ENCODE assay signal across 1 cellular context in the genomic region with DNA sequence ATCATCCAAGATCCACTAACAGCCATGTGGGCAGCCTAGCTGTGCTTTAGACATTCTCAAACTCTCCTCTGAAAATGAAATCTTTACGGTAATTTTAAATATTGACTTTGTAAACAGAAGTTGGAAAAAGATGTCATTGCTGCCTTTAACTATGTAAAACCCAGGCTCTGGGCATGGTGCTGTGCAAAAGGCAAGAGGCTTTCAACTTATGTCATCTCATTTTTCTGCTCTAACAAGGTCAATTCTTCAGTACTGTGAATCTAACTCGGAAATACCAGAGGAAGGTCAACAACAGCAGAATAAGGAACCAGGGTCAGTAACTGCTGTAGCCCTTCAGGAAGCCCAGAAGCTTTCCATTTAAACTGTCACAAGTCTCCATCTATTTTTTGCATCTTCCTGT.
TF ChIP-seq lines count a peak whose summit lies in the region.

No MANE protein-coding gene starts in this region.

TF ChIP-seq in HepG2, 621 proteins besides CTCF, POLR2A, EP300 and RAD21 (continues in another document):
- TF ChIP-seq SOX6 (IDR thresholded peaks at IDR 0.05) (no peak), SOX6 (CRISPR knock-in tag; IDR thresholded peaks at IDR 0.05) (peak; percentile 71), HNF4A (CRISPR knock-in tag; IDR thresholded peaks at IDR 0.05) (peak; percentile 43), GATAD2A (CRISPR knock-in tag; IDR thresholded peaks at IDR 0.05) (peak; percentile 64), ZKSCAN1 (IDR thresholded peaks at IDR 0.05; ENCODE audit: low read length) (no peak), NR2F6 (IDR thresholded peaks at IDR 0.05) (no peak; the same call in 1 of the 2 replicates), NR2F6 (CRISPR knock-in tag; IDR thresholded peaks at IDR 0.05) (peak; percentile 49; the same call in 1 of the 2 replicates), SOX5 (CRISPR knock-in tag; IDR thresholded peaks at IDR 0.05; ENCODE audit: borderline replicate concordance) (peak; percentile 60), SIN3A (IDR thresholded peaks at IDR 0.05; ENCODE audit: borderline replicate concordance, low read depth, low read length) (no peak), ZBTB26 (CRISPR knock-in tag; IDR thresholded peaks at IDR 0.05; ENCODE audit: borderline replicate concordance) (no peak), TFAP4 (IDR thresholded peaks at IDR 0.05; ENCODE audit: borderline replicate concordance, low read depth) (no peak), U2AF1 (optimal IDR thresholded peaks at IDR 0.05; ENCODE audit: low read depth, low read length) (no peak), ZNF563 (CRISPR knock-in tag; IDR thresholded peaks at IDR 0.05) (no peak), RARA (CRISPR knock-in tag; IDR thresholded peaks at IDR 0.05) (0 out of 2 replicates have a peak, but pooled peaks have one; percentile 14), ZNF30 (CRISPR knock-in tag; IDR thresholded peaks at IDR 0.05) (no peak), SIX1 (CRISPR knock-in tag; IDR thresholded peaks at IDR 0.05; ENCODE audit: borderline replicate concordance) (peak; percentile 22; the same call in 1 of the 2 replicates), ZMYM4 (CRISPR knock-in tag; IDR thresholded peaks at IDR 0.05) (peak; percentile 34; the same call in 1 of the 2 replicates), MEIS2 (CRISPR knock-in tag; IDR thresholded peaks at IDR 0.05) (0 out of 2 replicates have a peak, but pooled peaks have one; percentile 60), ZSCAN25 (CRISPR knock-in tag; IDR thresholded peaks at IDR 0.05) (no peak), CREM (IDR thresholded peaks at IDR 0.05) (0 out of 2 replicates have a peak, but pooled peaks have one; percentile 22), CREM (CRISPR knock-in tag; IDR thresholded peaks at IDR 0.05) (no peak), FOXP1 (IDR thresholded peaks at IDR 0.05) (no peak), FOXP1 (CRISPR knock-in tag; IDR thresholded peaks at IDR 0.05) (peak; percentile 49), ZNF253 (CRISPR knock-in tag; IDR thresholded peaks at IDR 0.05; ENCODE audit: borderline replicate concordance) (no peak), FOSL1 (CRISPR knock-in tag; IDR thresholded peaks at IDR 0.05; ENCODE audit: borderline replicate concordance) (no peak), ZNF275 (CRISPR knock-in tag; IDR thresholded peaks at IDR 0.05; ENCODE audit: borderline replicate concordance) (no peak), RAD51 (IDR thresholded peaks at IDR 0.05; ENCODE audit: borderline replicate concordance) (no peak), ATF4 (CRISPR knock-in tag; IDR thresholded peaks at IDR 0.05) (no peak), ZNF496 (CRISPR knock-in tag; IDR thresholded peaks at IDR 0.05; ENCODE audit: insufficient replicate concordance) (no peak), ETV5 (CRISPR knock-in tag; IDR thresholded peaks at IDR 0.05; ENCODE audit: borderline replicate concordance) (peak; percentile 49; the same call in 1 of the 2 replicates), ZNF557 (CRISPR knock-in tag; IDR thresholded peaks at IDR 0.05) (0 out of 2 replicates have a peak, but pooled peaks have one; percentile 27), FOXA3 (CRISPR knock-in tag; IDR thresholded peaks at IDR 0.05) (peak; percentile 83), ZGPAT (CRISPR knock-in tag; IDR thresholded peaks at IDR 0.05) (peak; percentile 30; the same call in 1 of the 2 replicates), ZNF292 (CRISPR knock-in tag; IDR thresholded peaks at IDR 0.05; ENCODE audit: borderline replicate concordance, low read depth) (0 out of 2 replicates have a peak, but pooled peaks have one; percentile 30), ARID5B (CRISPR knock-in tag; IDR thresholded peaks at IDR 0.05) (peak; percentile 78; the same call in 1 of the 2 replicates), FOXM1 (CRISPR knock-in tag; IDR thresholded peaks at IDR 0.05) (no peak), ZNF766 (CRISPR knock-in tag; IDR thresholded peaks at IDR 0.05; ENCODE audit: borderline replicate concordance) (no peak)
- TF ChIP-seq, protein P1, sequence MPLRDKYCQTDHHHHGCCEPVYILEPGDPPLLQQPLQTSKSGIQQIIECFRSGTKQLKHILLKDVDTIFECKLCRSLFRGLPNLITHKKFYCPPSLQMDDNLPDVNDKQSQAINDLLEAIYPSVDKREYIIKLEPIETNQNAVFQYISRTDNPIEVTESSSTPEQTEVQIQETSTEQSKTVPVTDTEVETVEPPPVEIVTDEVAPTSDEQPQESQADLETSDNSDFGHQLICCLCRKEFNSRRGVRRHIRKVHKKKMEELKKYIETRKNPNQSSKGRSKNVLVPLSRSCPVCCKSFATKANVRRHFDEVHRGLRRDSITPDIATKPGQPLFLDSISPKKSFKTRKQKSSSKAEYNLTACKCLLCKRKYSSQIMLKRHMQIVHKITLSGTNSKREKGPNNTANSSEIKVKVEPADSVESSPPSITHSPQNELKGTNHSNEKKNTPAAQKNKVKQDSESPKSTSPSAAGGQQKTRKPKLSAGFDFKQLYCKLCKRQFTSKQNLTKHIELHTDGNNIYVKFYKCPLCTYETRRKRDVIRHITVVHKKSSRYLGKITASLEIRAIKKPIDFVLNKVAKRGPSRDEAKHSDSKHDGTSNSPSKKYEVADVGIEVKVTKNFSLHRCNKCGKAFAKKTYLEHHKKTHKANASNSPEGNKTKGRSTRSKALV (CRISPR knock-in tag; IDR thresholded peaks at IDR 0.05) = peak; percentile 39; the same call in 1 of the 2 replicates
- TF ChIP-seq, protein P2, sequence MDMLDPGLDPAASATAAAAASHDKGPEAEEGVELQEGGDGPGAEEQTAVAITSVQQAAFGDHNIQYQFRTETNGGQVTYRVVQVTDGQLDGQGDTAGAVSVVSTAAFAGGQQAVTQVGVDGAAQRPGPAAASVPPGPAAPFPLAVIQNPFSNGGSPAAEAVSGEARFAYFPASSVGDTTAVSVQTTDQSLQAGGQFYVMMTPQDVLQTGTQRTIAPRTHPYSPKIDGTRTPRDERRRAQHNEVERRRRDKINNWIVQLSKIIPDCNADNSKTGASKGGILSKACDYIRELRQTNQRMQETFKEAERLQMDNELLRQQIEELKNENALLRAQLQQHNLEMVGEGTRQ (IDR thresholded peaks at IDR 0.05; ENCODE audit: low read depth, low read length) = no peak
- TF ChIP-seq, protein P2 (CRISPR knock-in tag; IDR thresholded peaks at IDR 0.05; ENCODE audit: borderline replicate concordance) = no peak
- TF ChIP-seq, protein P3, sequence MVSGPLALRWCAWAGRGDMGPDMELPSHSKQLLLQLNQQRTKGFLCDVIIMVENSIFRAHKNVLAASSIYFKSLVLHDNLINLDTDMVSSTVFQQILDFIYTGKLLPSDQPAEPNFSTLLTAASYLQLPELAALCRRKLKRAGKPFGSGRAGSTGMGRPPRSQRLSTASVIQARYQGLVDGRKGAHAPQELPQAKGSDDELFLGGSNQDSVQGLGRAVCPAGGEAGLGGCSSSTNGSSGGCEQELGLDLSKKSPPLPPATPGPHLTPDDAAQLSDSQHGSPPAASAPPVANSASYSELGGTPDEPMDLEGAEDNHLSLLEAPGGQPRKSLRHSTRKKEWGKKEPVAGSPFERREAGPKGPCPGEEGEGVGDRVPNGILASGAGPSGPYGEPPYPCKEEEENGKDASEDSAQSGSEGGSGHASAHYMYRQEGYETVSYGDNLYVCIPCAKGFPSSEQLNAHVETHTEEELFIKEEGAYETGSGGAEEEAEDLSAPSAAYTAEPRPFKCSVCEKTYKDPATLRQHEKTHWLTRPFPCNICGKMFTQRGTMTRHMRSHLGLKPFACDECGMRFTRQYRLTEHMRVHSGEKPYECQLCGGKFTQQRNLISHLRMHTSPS (CRISPR knock-in tag; IDR thresholded peaks at IDR 0.05; ENCODE audit: low read depth) = no peak
- TF ChIP-seq, protein P4, sequence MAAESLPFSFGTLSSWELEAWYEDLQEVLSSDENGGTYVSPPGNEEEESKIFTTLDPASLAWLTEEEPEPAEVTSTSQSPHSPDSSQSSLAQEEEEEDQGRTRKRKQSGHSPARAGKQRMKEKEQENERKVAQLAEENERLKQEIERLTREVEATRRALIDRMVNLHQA (CRISPR knock-in tag; IDR thresholded peaks at IDR 0.05) = no peak
- TF ChIP-seq, protein P5, sequence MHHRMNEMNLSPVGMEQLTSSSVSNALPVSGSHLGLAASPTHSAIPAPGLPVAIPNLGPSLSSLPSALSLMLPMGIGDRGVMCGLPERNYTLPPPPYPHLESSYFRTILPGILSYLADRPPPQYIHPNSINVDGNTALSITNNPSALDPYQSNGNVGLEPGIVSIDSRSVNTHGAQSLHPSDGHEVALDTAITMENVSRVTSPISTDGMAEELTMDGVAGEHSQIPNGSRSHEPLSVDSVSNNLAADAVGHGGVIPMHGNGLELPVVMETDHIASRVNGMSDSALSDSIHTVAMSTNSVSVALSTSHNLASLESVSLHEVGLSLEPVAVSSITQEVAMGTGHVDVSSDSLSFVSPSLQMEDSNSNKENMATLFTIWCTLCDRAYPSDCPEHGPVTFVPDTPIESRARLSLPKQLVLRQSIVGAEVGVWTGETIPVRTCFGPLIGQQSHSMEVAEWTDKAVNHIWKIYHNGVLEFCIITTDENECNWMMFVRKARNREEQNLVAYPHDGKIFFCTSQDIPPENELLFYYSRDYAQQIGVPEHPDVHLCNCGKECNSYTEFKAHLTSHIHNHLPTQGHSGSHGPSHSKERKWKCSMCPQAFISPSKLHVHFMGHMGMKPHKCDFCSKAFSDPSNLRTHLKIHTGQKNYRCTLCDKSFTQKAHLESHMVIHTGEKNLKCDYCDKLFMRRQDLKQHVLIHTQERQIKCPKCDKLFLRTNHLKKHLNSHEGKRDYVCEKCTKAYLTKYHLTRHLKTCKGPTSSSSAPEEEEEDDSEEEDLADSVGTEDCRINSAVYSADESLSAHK (CRISPR knock-in tag; IDR thresholded peaks at IDR 0.05; ENCODE audit: borderline replicate concordance) = no peak
